In genomic region chr14:29461131-29461530, GRCh38 we compare ENCODE assay signal across 30 cellular contexts.
"Had no signal": no experiment of that assay in that cellular context is flagged by ENCODE, and none has a peak within 500 bp of the region (broad histone marks: within the 10 kb centered on the region; RNA-seq: fewer than 3 reads in every experiment).

No MANE protein-coding gene starts in this region.

- H3K36me3 ChIP-seq: esophagus squamous epithelium, gastrocnemius medialis, pancreas, prostate gland, sigmoid colon, stomach, suprapubic skin, tibial artery, upper lobe of right lung had no signal

- H3K4me1 ChIP-seq: esophagus squamous epithelium, gastrocnemius medialis, pancreas, prostate gland, sigmoid colon, stomach, suprapubic skin, tibial artery, upper lobe of right lung had no signal

- H3K27me3 ChIP-seq: esophagus squamous epithelium, gastrocnemius medialis, sigmoid colon, suprapubic skin, tibial artery had no signal

- ATAC-seq: gastrocnemius medialis; left colon; pancreas; stimulated activated memory B cell treated with anti-CD40 and anti-IgM and Interleukin-4, amounts not matched to agents 10 μg/mL and 1 μg/mL and 100 μg/mL, for 72 hours; upper lobe of right lung had no signal

- H3K9me3 Mint-ChIP-seq: activated naive CD8-positive, alpha-beta T cell treated with anti-CD3 and anti-CD28 coated beads, Interleukin-2, amount 10 ng/mL, durations not matched to agents 7 days and 5 days; nephron; stimulated activated memory B cell treated with anti-CD40 and anti-IgM and Interleukin-4, amounts not matched to agents 10 μg/mL and 1 μg/mL and 100 μg/mL, for 72 hours had no signal

- H3K27ac ChIP-seq: epithelial cell of prostate, esophagus squamous epithelium, gastrocnemius medialis, pancreas, prostate gland, sigmoid colon, stomach, suprapubic skin, tibial artery, upper lobe of right lung had no signal

- H3K27ac Mint-ChIP-seq: activated naive CD4-positive, alpha-beta T cell treated with anti-CD3 and anti-CD28 coated beads, Interleukin-2, amount 10 ng/mL, durations not matched to agents 7 days and 5 days; activated naive CD8-positive, alpha-beta T cell treated with anti-CD3 and anti-CD28 coated beads, Interleukin-2, amount 10 ng/mL, durations not matched to agents 7 days and 5 days; immature natural killer cell; nephron; stimulated activated memory B cell treated with anti-CD40 and anti-IgM and Interleukin-4, amounts not matched to agents 10 μg/mL and 1 μg/mL and 100 μg/mL, for 72 hours had no signal

- H3K36me3 Mint-ChIP-seq: activated naive CD4-positive, alpha-beta T cell treated with anti-CD3 and anti-CD28 coated beads, Interleukin-2, amount 10 ng/mL, durations not matched to agents 7 days and 5 days; activated naive CD8-positive, alpha-beta T cell treated with anti-CD3 and anti-CD28 coated beads, Interleukin-2, amount 10 ng/mL, durations not matched to agents 7 days and 5 days; immature natural killer cell; stimulated activated memory B cell treated with anti-CD40 and anti-IgM and Interleukin-4, amounts not matched to agents 10 μg/mL and 1 μg/mL and 100 μg/mL, for 72 hours had no signal

- H3K9me3 ChIP-seq: esophagus squamous epithelium, gastrocnemius medialis, pancreas, prostate gland, sigmoid colon, stomach, suprapubic skin, tibial artery, upper lobe of right lung had no signal

- DNase-seq: activated CD4-positive, alpha-beta T cell treated with anti-CD3 and anti-CD28 coated beads for 4 hours; activated CD4-positive, alpha-beta T cell treated with anti-CD3 and anti-CD28 coated beads, Interleukin-2, amount 50 U/mL, for 4 hours; activated effector memory CD4-positive, alpha-beta T cell treated with anti-CD3 and anti-CD28 coated beads, Interleukin-2, amount 50 U/mL, for 16 hours; activated naive CD4-positive, alpha-beta T cell treated with anti-CD3 and anti-CD28 coated beads, Interleukin-2, amount 10 ng/mL, durations not matched to agents 7 days and 5 days; activated naive CD8-positive, alpha-beta T cell treated with anti-CD3 and anti-CD28 coated beads, Interleukin-2, amount 10 ng/mL, durations not matched to agents 7 days and 5 days; effector CD8-positive, alpha-beta T cell; esophagus squamous epithelium; gastrocnemius medialis; immature natural killer cell; kidney; left colon; mammary epithelial cell; pancreas; sigmoid colon; small intestine; stimulated activated CD4-positive, alpha-beta T cell treated with anti-CD3 and anti-CD28 coated beads, Interleukin-1b, Interleukin-23, amount 100 ng/mL, for 48 hours; stimulated activated CD4-positive, alpha-beta T cell treated with anti-CD3 and anti-CD28 coated beads, Interleukin-4, amount 100 ng/mL, for 4 hours; stimulated activated CD8-positive, alpha-beta memory T cell treated with anti-CD3 and anti-CD28 coated beads, Interleukin-4, amount 100 ng/mL, for 48 hours; stomach; tibial artery; upper lobe of right lung had no signal

- H3K4me3 ChIP-seq: esophagus squamous epithelium, gastrocnemius medialis, pancreas, prostate gland, sigmoid colon, stomach, suprapubic skin, tibial artery, upper lobe of right lung had no signal

- FAIRE-seq: bronchial epithelial cell, colon, endometrium, kidney, pancreas, small intestine had no signal

- H3K27me3 Mint-ChIP-seq: activated naive CD4-positive, alpha-beta T cell treated with anti-CD3 and anti-CD28 coated beads, Interleukin-2, amount 10 ng/mL, durations not matched to agents 7 days and 5 days; activated naive CD8-positive, alpha-beta T cell treated with anti-CD3 and anti-CD28 coated beads, Interleukin-2, amount 10 ng/mL, durations not matched to agents 7 days and 5 days; central memory CD8-positive, alpha-beta T cell; stimulated activated memory B cell treated with anti-CD40 and anti-IgM and Interleukin-4, amounts not matched to agents 10 μg/mL and 1 μg/mL and 100 μg/mL, for 72 hours had no signal

- H3K4me3 Mint-ChIP-seq: activated naive CD4-positive, alpha-beta T cell treated with anti-CD3 and anti-CD28 coated beads, Interleukin-2, amount 10 ng/mL, durations not matched to agents 7 days and 5 days; activated naive CD8-positive, alpha-beta T cell treated with anti-CD3 and anti-CD28 coated beads, Interleukin-2, amount 10 ng/mL, durations not matched to agents 7 days and 5 days; central memory CD8-positive, alpha-beta T cell; immature natural killer cell; nephron; stimulated activated memory B cell treated with anti-CD40 and anti-IgM and Interleukin-4, amounts not matched to agents 10 μg/mL and 1 μg/mL and 100 μg/mL, for 72 hours had no signal

- H3K4me1 Mint-ChIP-seq: activated naive CD4-positive, alpha-beta T cell treated with anti-CD3 and anti-CD28 coated beads, Interleukin-2, amount 10 ng/mL, durations not matched to agents 7 days and 5 days; activated naive CD8-positive, alpha-beta T cell treated with anti-CD3 and anti-CD28 coated beads, Interleukin-2, amount 10 ng/mL, durations not matched to agents 7 days and 5 days; central memory CD8-positive, alpha-beta T cell; immature natural killer cell; stimulated activated memory B cell treated with anti-CD40 and anti-IgM and Interleukin-4, amounts not matched to agents 10 μg/mL and 1 μg/mL and 100 μg/mL, for 72 hours had no signal
